1 cellular context compared by ENCODE assay signal in the genomic region with DNA sequence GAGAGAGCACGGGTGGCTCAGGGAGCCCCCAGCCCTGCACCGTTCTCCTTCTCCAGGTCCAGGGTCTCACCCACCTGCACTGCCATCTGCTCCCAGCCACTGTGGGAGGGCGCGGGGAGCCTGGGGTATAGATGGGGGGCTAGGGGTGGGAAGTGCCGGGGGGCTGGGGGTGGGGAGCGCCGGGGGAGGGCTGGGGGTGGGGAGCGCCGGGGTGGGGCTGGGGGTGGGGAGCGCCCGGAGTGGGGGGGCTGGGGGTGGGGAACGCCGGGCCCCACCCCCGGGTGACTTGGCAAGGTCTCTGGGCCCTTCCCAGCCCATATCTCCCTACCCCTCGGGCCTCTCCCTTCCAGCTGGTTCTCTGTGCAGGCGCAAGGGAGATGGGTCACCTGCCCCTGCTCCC.
TF ChIP-seq lines count a peak whose summit lies in the region.

A gene with protein sequence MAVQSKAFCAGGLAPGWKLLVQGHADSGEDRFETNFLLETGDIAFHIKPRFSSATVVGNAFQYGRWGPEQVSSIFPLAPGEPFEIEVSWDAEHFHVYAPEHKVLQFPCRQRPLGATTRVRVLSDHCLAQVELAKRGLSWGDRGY (minus strand): TSS at position 101 of the 400 bp plus-strand sequence. CDS start 15 bp downstream, at position 86.

TF ChIP-seq in H1, 55 proteins besides CTCF, POLR2A, EP300 and RAD21:
- TF ChIP-seq KDM4A (IDR thresholded peaks at IDR 0.05; ENCODE audit: low read depth, low read length, severe bottlenecking) (no peak), KDM5A (IDR thresholded peaks at IDR 0.05; ENCODE audit: low read length) (no peak), BCL11A (IDR thresholded peaks at IDR 0.05; ENCODE audit: low read depth in 2 of 2, low read length in 2 of 2) (no peak), HDAC6 (IDR thresholded peaks at IDR 0.05; ENCODE audit: low read depth, low read length) (no peak)
- TF ChIP-seq, protein P1, sequence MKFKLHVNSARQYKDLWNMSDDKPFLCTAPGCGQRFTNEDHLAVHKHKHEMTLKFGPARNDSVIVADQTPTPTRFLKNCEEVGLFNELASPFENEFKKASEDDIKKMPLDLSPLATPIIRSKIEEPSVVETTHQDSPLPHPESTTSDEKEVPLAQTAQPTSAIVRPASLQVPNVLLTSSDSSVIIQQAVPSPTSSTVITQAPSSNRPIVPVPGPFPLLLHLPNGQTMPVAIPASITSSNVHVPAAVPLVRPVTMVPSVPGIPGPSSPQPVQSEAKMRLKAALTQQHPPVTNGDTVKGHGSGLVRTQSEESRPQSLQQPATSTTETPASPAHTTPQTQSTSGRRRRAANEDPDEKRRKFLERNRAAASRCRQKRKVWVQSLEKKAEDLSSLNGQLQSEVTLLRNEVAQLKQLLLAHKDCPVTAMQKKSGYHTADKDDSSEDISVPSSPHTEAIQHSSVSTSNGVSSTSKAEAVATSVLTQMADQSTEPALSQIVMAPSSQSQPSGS (IDR thresholded peaks at IDR 0.05; ENCODE audit: low read length), result no peak
